ENCODE assay signal across 1 cellular context in the genomic region with DNA sequence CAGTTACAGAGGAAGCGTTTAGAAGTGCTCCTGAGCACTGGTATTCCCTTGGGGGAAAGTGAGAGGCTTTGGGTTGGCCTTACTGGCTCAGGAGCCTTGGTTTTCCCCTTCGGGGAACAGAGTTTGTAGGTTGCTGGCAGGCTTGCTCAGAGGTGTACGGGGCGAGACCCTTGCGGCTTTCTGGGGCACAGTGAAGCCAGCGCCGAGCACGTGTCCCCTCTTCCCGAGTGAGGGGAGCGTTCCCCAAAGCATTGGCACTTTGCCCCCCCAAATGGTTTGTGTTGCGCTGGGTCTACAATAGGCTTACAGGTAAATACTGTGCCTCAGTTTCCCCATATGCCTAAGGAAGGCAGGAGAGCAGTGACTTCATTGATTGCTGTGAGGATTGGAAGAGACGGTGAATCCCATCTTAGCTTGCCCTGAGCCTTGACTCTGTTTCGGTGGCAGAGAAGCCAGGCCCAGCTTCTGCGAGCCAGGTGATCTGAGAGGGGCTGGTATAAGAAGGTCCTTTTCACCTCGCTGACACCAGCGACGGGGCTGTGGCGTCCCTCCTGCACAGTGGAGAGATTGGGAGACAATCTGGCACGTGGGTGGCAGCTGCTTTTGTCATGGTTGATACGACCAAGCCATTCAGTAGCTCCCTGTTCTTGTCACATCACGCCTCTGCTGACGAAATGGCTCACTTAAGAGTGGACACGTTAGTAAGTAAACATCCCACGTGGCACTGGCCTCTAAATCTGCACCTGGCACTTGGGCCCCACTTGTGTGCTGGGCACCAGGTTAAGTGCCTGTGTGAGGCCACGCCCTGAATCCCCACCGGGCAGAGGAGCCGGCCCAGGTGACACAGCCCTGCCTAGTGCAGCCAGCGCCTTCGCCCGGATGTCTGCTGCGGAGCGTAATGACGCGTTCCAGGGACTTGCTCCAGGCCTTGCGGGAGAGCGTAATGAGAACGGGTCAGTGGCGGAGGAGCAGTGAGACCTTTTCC.
TF ChIP-seq lines count a peak whose summit lies in the region.

No MANE protein-coding gene starts in this region.

TF ChIP-seq in HCT116, 20 proteins besides CTCF, POLR2A, EP300 and RAD21 (continued from another document):
- TF ChIP-seq, protein P1, sequence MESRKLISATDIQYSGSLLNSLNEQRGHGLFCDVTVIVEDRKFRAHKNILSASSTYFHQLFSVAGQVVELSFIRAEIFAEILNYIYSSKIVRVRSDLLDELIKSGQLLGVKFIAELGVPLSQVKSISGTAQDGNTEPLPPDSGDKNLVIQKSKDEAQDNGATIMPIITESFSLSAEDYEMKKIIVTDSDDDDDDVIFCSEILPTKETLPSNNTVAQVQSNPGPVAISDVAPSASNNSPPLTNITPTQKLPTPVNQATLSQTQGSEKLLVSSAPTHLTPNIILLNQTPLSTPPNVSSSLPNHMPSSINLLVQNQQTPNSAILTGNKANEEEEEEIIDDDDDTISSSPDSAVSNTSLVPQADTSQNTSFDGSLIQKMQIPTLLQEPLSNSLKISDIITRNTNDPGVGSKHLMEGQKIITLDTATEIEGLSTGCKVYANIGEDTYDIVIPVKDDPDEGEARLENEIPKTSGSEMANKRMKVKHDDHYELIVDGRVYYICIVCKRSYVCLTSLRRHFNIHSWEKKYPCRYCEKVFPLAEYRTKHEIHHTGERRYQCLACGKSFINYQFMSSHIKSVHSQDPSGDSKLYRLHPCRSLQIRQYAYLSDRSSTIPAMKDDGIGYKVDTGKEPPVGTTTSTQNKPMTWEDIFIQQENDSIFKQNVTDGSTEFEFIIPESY (IDR thresholded peaks at IDR 0.05; ENCODE audit: extremely low read depth, insufficient replicate concordance, low read length), result no peak
- TF ChIP-seq, protein P2, sequence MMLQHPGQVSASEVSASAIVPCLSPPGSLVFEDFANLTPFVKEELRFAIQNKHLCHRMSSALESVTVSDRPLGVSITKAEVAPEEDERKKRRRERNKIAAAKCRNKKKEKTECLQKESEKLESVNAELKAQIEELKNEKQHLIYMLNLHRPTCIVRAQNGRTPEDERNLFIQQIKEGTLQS (IDR thresholded peaks at IDR 0.05), result no peak
- TF ChIP-seq SP1 (IDR thresholded peaks at IDR 0.05; ENCODE audit: low read depth), result no peak
- TF ChIP-seq JUND (IDR thresholded peaks at IDR 0.05), result no peak
- TF ChIP-seq EGR1 (IDR thresholded peaks at IDR 0.05; ENCODE audit: low read depth), result no peak
TF ChIP-seq in HCT116: peak in this region for 0.
